ENCODE assay signal across 9 cellular contexts in genomic region chr2:239454507-239454906, GRCh38.
"Had no signal": no experiment of that assay in that cellular context is flagged by ENCODE, and none has a peak within 500 bp of the region (broad histone marks: within the 10 kb centered on the region; RNA-seq: fewer than 3 reads in every experiment).

No MANE protein-coding gene starts in this region.

- ATAC-seq: GM23338, K562 had no signal

- H3K4me3 ChIP-seq: GM23338, K562 had no signal

- H2AFZ ChIP-seq: GM23338 had no signal

- FAIRE-seq: H1, H54, HTR-8/SVneo, K562 had no signal

- DNase-seq: H9, HCEC 1CT, IMR-90, KG1 had no signal

- H3K4me2 ChIP-seq: GM23338 had no signal
